In genomic region chr2:128109243-128109642, GRCh38 we compare ENCODE assay signal across 8 cellular contexts.
"Had no signal": no experiment of that assay in that cellular context is flagged by ENCODE, and none has a peak within 500 bp of the region (broad histone marks: within the 10 kb centered on the region; RNA-seq: fewer than 3 reads in every experiment).

No MANE protein-coding gene starts in this region.

- FAIRE-seq: G401.6, GM12878, GM12891, GM12892, GM18507, GM19239 had no signal

- DNase-seq: GDM1, GF-D8 had no signal

- ATAC-seq: GM12878 had no signal

- H3K4me3 ChIP-seq: GM12878 had no signal
